Comparison of ENCODE assay signal across 20 cellular contexts in the genomic region with DNA sequence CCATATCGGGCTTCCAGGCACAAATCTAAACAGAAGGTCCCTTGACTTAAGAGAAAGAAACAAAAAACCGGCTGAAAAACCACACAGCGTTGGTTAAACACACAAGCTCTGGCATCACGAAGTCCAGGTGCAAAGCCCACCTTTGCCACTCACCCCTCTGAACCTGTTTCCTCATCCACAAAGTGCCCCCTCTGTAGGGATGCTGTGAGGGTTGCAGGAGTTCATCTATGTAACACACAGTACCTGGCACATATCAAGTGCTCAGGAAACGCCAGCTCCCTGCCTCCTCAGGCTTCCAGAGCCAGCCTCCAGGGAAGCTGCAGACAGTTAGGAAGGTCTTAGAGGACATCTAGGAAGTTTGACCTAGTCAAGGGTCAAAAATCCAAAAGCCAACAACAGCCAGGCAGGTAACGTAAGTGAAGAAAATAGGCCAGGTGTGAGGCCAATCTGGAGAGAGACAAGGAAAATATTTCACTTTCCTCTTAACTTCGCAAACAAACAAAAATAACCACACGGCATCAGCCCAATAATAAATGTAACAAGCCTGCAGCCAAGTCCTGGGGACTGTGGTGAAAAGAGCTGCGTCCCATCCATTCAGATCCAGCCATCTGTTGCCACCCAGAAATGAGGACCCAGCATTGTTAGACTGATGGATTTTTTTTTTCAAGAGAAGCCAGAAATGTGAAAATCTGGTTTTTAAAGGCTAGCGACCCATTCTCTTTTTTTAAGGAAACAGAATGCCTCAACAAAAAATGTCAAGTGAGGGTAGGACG. TPM values are rescaled to one million over a fixed set of nuclear protein-coding genes. Genes with fewer than 3 reads are reported as not detected.
DNase-seq lines count a peak whose midpoint lies in the region; ATAC-seq, FAIRE-seq and TF ChIP-seq lines count a peak whose summit lies in the region.
"Had no signal": no experiment of that assay in that cellular context is flagged by ENCODE, and none has a peak within 500 bp of the region (broad histone marks: within the 10 kb centered on the region; RNA-seq: fewer than 3 reads in every experiment).

No MANE protein-coding gene starts in this region.

- CTCF ChIA-PET in HepG2 (lab: Yijun Ruan, JAX; ENCODE audit: low intra/inter-chr PET ratio, low total read pairs), result interaction anchor here (0.7 to 0.9 kb wide), 2 partner anchors 30 kb away, joined by 3 read pairs; no protein-coding TSS in a partner anchor

- H3K23ac ChIP-seq in mesenchymal stem cell (ENCODE audit: low read length in 2 of 2), result no peak overlapping the region

- no peak overlapping the region for H2BK120ac ChIP-seq in mesenchymal stem cell (ENCODE audit: low read depth, low read length)

- peak; percentile 50 for ATAC-seq in HepG2
- no peak for ATAC-seq in right lobe of liver

- no peaks in the 10 kb centered on the region for H3K4me1 ChIP-seq in HepG2 (ENCODE audit: insufficient read depth, low read length)
- no peaks in the 10 kb centered on the region for H3K4me1 ChIP-seq in right lobe of liver
- no peaks in the 10 kb centered on the region for H3K4me1 ChIP-seq in mesenchymal stem cell (ENCODE audit: control insufficient read depth, insufficient read depth, low read depth, low read length)

- H4K20me1 ChIP-seq in HepG2 (ENCODE audit: insufficient read depth, low read length), result no peaks in the 10 kb centered on the region

- no peak; a peak in 1 of 4 replicates for TF ChIP-seq POLR2A in HepG2 (IDR thresholded peaks at IDR 0.05; ENCODE audit: insufficient read depth in 1 of 2, low read depth in 2 of 2, low read length in 2 of 2)
- TF ChIP-seq POLR2A in right lobe of liver (IDR thresholded peaks at IDR 0.05), result no peak
- TF ChIP-seq POLR2A in NB4 (IDR thresholded peaks at IDR 0.05; ENCODE audit: extremely low read depth, insufficient read length), result no peak

- FAIRE-seq in HepG2 (lab: Jason Lieb, UNC), result no peak
- FAIRE-seq: G401.6 had no signal

- H3K4ac ChIP-seq in mesenchymal stem cell (ENCODE audit: low read depth in 1 of 2, low read length in 2 of 2), result no peak overlapping the region

- 84% methylated on average over 11 of the region's 11 CpGs for WGBS in HepG2 (ENCODE audit: low lambda C conversion rate)
- WGBS in right lobe of liver (ENCODE audit: insufficient coverage, low coverage, low lambda C conversion rate, missing lambda C conversion rate), result 70% methylated on average over 7 of the region's 11 CpGs
- 100% methylated on average over 8 of the region's 11 CpGs for WGBS in mesenchymal stem cell

- TF ChIP-seq CTCF in HepG2 (CRISPR knock-in tag; IDR thresholded peaks at IDR 0.05), result peak; percentile 20
- TF ChIP-seq CTCF in right lobe of liver (IDR thresholded peaks at IDR 0.05), result no peak
- peak; percentile 23 for TF ChIP-seq CTCF in NB4 (IDR thresholded peaks at IDR 0.05; ENCODE audit: low read depth, low read length)
- no peak for TF ChIP-seq CTCF in progenitor cell of endocrine pancreas (IDR thresholded peaks at IDR 0.05; ENCODE audit: unreplicated experiment)
- TF ChIP-seq CTCF in GM13976 (IDR thresholded peaks at IDR 0.05; ENCODE audit: borderline replicate concordance, control extremely low read depth, extremely low read depth, insufficient read depth, missing control alignments), result no peak

- H3K9me3 ChIP-seq in HepG2 (ENCODE audit: low read length), result no peaks in the 10 kb centered on the region
- no peaks in the 10 kb centered on the region for H3K9me3 ChIP-seq in right lobe of liver
- H3K9me3 ChIP-seq in mesenchymal stem cell (ENCODE audit: control insufficient read depth, low read length), result no peaks in the 10 kb centered on the region

- H3K18ac ChIP-seq in mesenchymal stem cell (ENCODE audit: low read depth in 1 of 2, low read length in 2 of 2), result no peak overlapping the region

- H3K27ac Mint-ChIP-seq in progenitor cell of endocrine pancreas, result peak overlapping the region; percentile 91
- H3K27ac Mint-ChIP-seq: T-helper 1 cell treated with Interleukin-12 subunit alpha and Interleukin-12 subunit beta and Interleukin-4 antibody, amounts not matched to agents 30 μg/mL and 1 μg/mL, for 36 hours had no signal

- DNase-seq in HepG2 (ENCODE audit: low spot score) (no peak), right lobe of liver (no peak), NB4 (ENCODE audit: low read depth) (no peak), cerebellar cortex (ENCODE audit: low spot score) (peak; percentile 41), progenitor cell of endocrine pancreas (ENCODE audit: low spot score, unreplicated experiment) (no peak), mesenchymal stem cell (no peak), GM13976 (ENCODE audit: low spot score) (no peak), DMS53 treated with DMSO at 0.1 percent for 48 hours (lab: John Stamatoyannopoulos, UW; ENCODE audit: unreplicated experiment) (no peak)
- DNase-seq: CD8-positive, alpha-beta memory T cell; DMS79 treated with DMSO at 0.1 percent for 48 hours; KG1; NCI-H1436; NCI-H2081 treated with DMSO at 0.1 percent for 48 hours; NCI-H2227 treated with DMSO at 0.1 percent for 48 hours; NCI-H510A treated with DMSO at 0.1 percent for 48 hours; NCI-H774; RPMI8226; SIG-M5 had no signal

- H3K27me3 Mint-ChIP-seq in progenitor cell of endocrine pancreas, result no peaks in the 10 kb centered on the region
- H3K27me3 Mint-ChIP-seq: CD8-positive, alpha-beta memory T cell had no signal

- no peaks in the 10 kb centered on the region for H3K9me3 Mint-ChIP-seq in progenitor cell of endocrine pancreas (ENCODE audit: low read depth)
- H3K9me3 Mint-ChIP-seq: CD8-positive, alpha-beta memory T cell; T-helper 1 cell treated with Interleukin-12 subunit alpha and Interleukin-12 subunit beta and Interleukin-4 antibody, amounts not matched to agents 30 μg/mL and 1 μg/mL, for 36 hours had no signal

- TF ChIP-seq EP300 in HepG2 (IDR thresholded peaks at IDR 0.05; ENCODE audit: low read depth in 2 of 2, low read length in 2 of 2) (no peak), HepG2 (CRISPR knock-in tag; IDR thresholded peaks at IDR 0.05; ENCODE audit: borderline replicate concordance) (no peak)

- H3K4me1 Mint-ChIP-seq in progenitor cell of endocrine pancreas (ENCODE audit: low read depth), result no peaks in the 10 kb centered on the region
- H3K4me1 Mint-ChIP-seq: CD8-positive, alpha-beta memory T cell had no signal

- peaks cover 20 to 28% of the 10 kb centered on the region in 2 experiments for H3K36me3 ChIP-seq in HepG2 (replicated peaks in 1 of 2; ENCODE audit: control insufficient read depth in 1 of 2, insufficient read depth in 2 of 2, low read length in 2 of 2)
- H3K36me3 ChIP-seq in right lobe of liver, result peaks cover 0 to 44% (median 24%) of the 10 kb centered on the region in 4 donors
- peaks cover 54 to 58% of the 10 kb centered on the region in 2 experiments for H3K36me3 ChIP-seq in mesenchymal stem cell (ENCODE audit: control insufficient read depth in 1 of 2, insufficient read depth in 2 of 2, low read depth in 1 of 2, low read length in 2 of 2)

- H2AK5ac ChIP-seq in mesenchymal stem cell (ENCODE audit: low read length, severe bottlenecking), result no peak overlapping the region

- intact Hi-C loops in HepG2 (cut with micrococcal nuclease; ENCODE audit: unreplicated experiment) (no loop called here), right lobe of liver (cut with DNase I) (no loop called here)

- no peak overlapping the region for H3K14ac ChIP-seq in mesenchymal stem cell (ENCODE audit: low read length in 2 of 2)

- H2BK5ac ChIP-seq in mesenchymal stem cell (ENCODE audit: low read depth, low read length, poor library complexity, severe bottlenecking), result no peak overlapping the region

- H3K36me3 Mint-ChIP-seq in progenitor cell of endocrine pancreas (ENCODE audit: insufficient read depth), result peaks cover 10% of the 10 kb centered on the region

- in situ Hi-C loops in HepG2 (cut with HindIII; ENCODE audit: extremely low pct_ligation_motif_present, low pct_unique_long_range_greater_than_20kb) (no loop called here), GM13976 (cut with MboI; ENCODE audit: low sequenced_read_pairs, unreplicated experiment) (no loop called here)

- no peak overlapping the region for H2AFZ ChIP-seq in HepG2 (ENCODE audit: low read length)
- no peak overlapping the region for H2AFZ ChIP-seq in mesenchymal stem cell (ENCODE audit: low read depth, low read length)

- no peak for TF ChIP-seq RAD21 in HepG2 (CRISPR knock-in tag; IDR thresholded peaks at IDR 0.05)

- H3K4me3 Mint-ChIP-seq in progenitor cell of endocrine pancreas (ENCODE audit: low read depth), result no peak overlapping the region
- H3K4me3 Mint-ChIP-seq: CD8-positive, alpha-beta memory T cell; T-helper 1 cell treated with Interleukin-12 subunit alpha and Interleukin-12 subunit beta and Interleukin-4 antibody, amounts not matched to agents 30 μg/mL and 1 μg/mL, for 36 hours had no signal

- H3K27ac ChIP-seq in HepG2 (ENCODE audit: extremely low read length, insufficient read depth, low read length) (no peak overlapping the region), right lobe of liver (no peak overlapping the region), mesenchymal stem cell (ENCODE audit: low read length, poor library complexity, severe bottlenecking) (no peak overlapping the region)

- POLR2A ChIA-PET in HepG2 (lab: Yijun Ruan, JAX), result no interaction called here

- no peak overlapping the region for H3K4me2 ChIP-seq in HepG2 (ENCODE audit: low read depth, low read length)
- no peak overlapping the region for H3K4me2 ChIP-seq in mesenchymal stem cell (ENCODE audit: low read length, poor library complexity, severe bottlenecking)

- H3K9ac ChIP-seq in HepG2 (ENCODE audit: insufficient read depth, low read depth, low read length) (no peak overlapping the region), mesenchymal stem cell (ENCODE audit: low read length) (no peak overlapping the region)

- H3K4me3 ChIP-seq in HepG2 (replicated peaks in 1 of 3; ENCODE audit: insufficient read depth in 1 of 3, low read depth in 2 of 3, low read length in 3 of 3) (no peak overlapping the region), right lobe of liver (no peak overlapping the region), NB4 (ENCODE audit: low read depth, low read length) (no peak overlapping the region), mesenchymal stem cell (ENCODE audit: insufficient read depth in 1 of 2, low read depth in 1 of 2, low read length in 2 of 2) (no peak overlapping the region)

- no peak overlapping the region for H4K8ac ChIP-seq in mesenchymal stem cell (ENCODE audit: low read length)

- H2BK12ac ChIP-seq in mesenchymal stem cell (ENCODE audit: low read length in 2 of 2), result no peak overlapping the region

- no peak overlapping the region for H2BK15ac ChIP-seq in mesenchymal stem cell (ENCODE audit: low read depth, poor library complexity, severe bottlenecking)

- no peak overlapping the region for H4K91ac ChIP-seq in mesenchymal stem cell (ENCODE audit: low read length)

- peaks cover 25% of the 10 kb centered on the region for H3K79me1 ChIP-seq in mesenchymal stem cell (replicated peaks; ENCODE audit: low read length, poor library complexity, severe bottlenecking)

- H3K79me2 ChIP-seq in HepG2 (ENCODE audit: insufficient read depth, low read length), result no peaks in the 10 kb centered on the region

- H3K27me3 ChIP-seq in HepG2 (ENCODE audit: control insufficient read depth in 1 of 2, insufficient read depth in 2 of 2, low read length in 2 of 2), result no peaks in the 10 kb centered on the region
- no peaks in the 10 kb centered on the region for H3K27me3 ChIP-seq in right lobe of liver
- H3K27me3 ChIP-seq in mesenchymal stem cell (ENCODE audit: control insufficient read depth in 1 of 2, insufficient read depth in 1 of 2, low read length in 2 of 2), result no peaks in the 10 kb centered on the region

- BruUV-seq in HepG2 (replicated peaks; lab: Mats Ljungman, UMichigan), result no TSS peak

RNA-seq across cellular contexts. Expression of a gene that starts 10.0 kb away (rescaled TPM):
- total RNA-seq in HepG2 (2016; rRNA removed; fragmentation: Illumina TruSeq; extraction: Trizol), result 70.8 and 134 TPM in 2 replicates
- total RNA-seq in HepG2 (2016; cell fraction: cytosol; rRNA removed; fragmentation: Illumina TruSeq; extraction: Trizol; ENCODE audit: low read depth), result 55.9 and 57.5 TPM in 2 replicates
- total RNA-seq in HepG2 (2016; cell fraction: insoluble cytoplasmic fraction; rRNA removed; fragmentation: Illumina TruSeq; extraction: Trizol), result 61.8 and 132 TPM in 2 replicates
- total RNA-seq in HepG2 (2016; cell fraction: membrane; rRNA removed; fragmentation: Illumina TruSeq; extraction: Trizol), result 111 and 112 TPM in 2 replicates
- 125 and 150 TPM in 2 replicates for total RNA-seq in HepG2 (2016; cell fraction: nucleus; rRNA removed; fragmentation: Illumina TruSeq; extraction: Trizol)
- 185 and 212 TPM in 2 replicates for polyA plus RNA-seq in HepG2 (2011; rRNA removed)
- 168 and 179 TPM in 2 replicates for polyA plus RNA-seq in HepG2 (2011; cell fraction: cytosol; rRNA removed)
- polyA plus RNA-seq in HepG2 (2011; cell fraction: nucleus; rRNA removed), result 94.7 and 95.7 TPM in 2 replicates
- polyA plus RNA-seq in HepG2 (2012), result 187 and 197 TPM in 2 replicates
- polyA plus RNA-seq in HepG2 (2016; cell fraction: cytosol; fragmentation: Illumina TruSeq; extraction: Trizol; ENCODE audit: low read depth), result 130 and 136 TPM in 2 replicates
- 151 and 179 TPM in 2 replicates for polyA plus RNA-seq in HepG2 (2016; cell fraction: insoluble cytoplasmic fraction; fragmentation: Illumina TruSeq; extraction: Trizol; ENCODE audit: low read depth)
- polyA plus RNA-seq in HepG2 (2016; cell fraction: membrane; fragmentation: Illumina TruSeq; extraction: Trizol; ENCODE audit: low read depth), result 209 and 221 TPM in 2 replicates
- polyA plus RNA-seq in HepG2 (2016; cell fraction: nucleus; fragmentation: Illumina TruSeq; extraction: Trizol; ENCODE audit: insufficient read depth, low read depth), result 421 and 451 TPM in 2 replicates
- 143 and 261 TPM in 2 replicates for polyA minus RNA-seq in HepG2 (2011; rRNA and poly(A)+ RNA removed; ENCODE audit: low replicate concordance)
- 129 and 135 TPM in 2 replicates for polyA minus RNA-seq in HepG2 (2011; cell fraction: cytosol; rRNA and poly(A)+ RNA removed)
- 29.5 and 36.8 TPM in 2 replicates for polyA minus RNA-seq in HepG2 (2011; cell fraction: nucleus; rRNA and poly(A)+ RNA removed)
- total RNA-seq in right lobe of liver, result 10 to 100 TPM; 69.1 to 83.1 (median 77.1) TPM
- 207 and 213 TPM in 2 replicates for total RNA-seq in progenitor cell of endocrine pancreas
- polyA plus RNA-seq in mesenchymal stem cell (2013, experiment 1 of 2), result 602 TPM
- 596 TPM for polyA plus RNA-seq in mesenchymal stem cell (2013, experiment 2 of 2)

RNA-seq across cellular contexts. Expression of a gene that starts 12.1 kb away (rescaled TPM):
- total RNA-seq in HepG2 (2016; rRNA removed; fragmentation: Illumina TruSeq; extraction: Trizol) (0.02 TPM in 1 of 2 replicates, not detected in the other), right lobe of liver (under 1 TPM; 0.09 to 0.29 (median 0.22) TPM), progenitor cell of endocrine pancreas (0.22 and 0.34 TPM in 2 replicates)
- total RNA-seq in HepG2 (2016; cell fraction: cytosol; rRNA removed; fragmentation: Illumina TruSeq; extraction: Trizol; ENCODE audit: low read depth), result under 0.01 TPM in 1 of 2 replicates, not detected in the other
- total RNA-seq in HepG2 (2016; cell fraction: insoluble cytoplasmic fraction; rRNA removed; fragmentation: Illumina TruSeq; extraction: Trizol), result 0.04 TPM in 1 of 2 replicates, not detected in the other
- total RNA-seq in HepG2 (2016; cell fraction: membrane; rRNA removed; fragmentation: Illumina TruSeq; extraction: Trizol), result 0.03 and 0.06 TPM in 2 replicates
- 0.09 and 0.22 TPM in 2 replicates for total RNA-seq in HepG2 (2016; cell fraction: nucleus; rRNA removed; fragmentation: Illumina TruSeq; extraction: Trizol)
- 0.08 and 0.13 TPM in 2 replicates for polyA plus RNA-seq in HepG2 (2011; rRNA removed)
- 0.05 and 0.06 TPM in 2 replicates for polyA plus RNA-seq in HepG2 (2011; cell fraction: cytosol; rRNA removed)
- 0.43 and 0.61 TPM in 2 replicates for polyA plus RNA-seq in HepG2 (2011; cell fraction: nucleus; rRNA removed)
- polyA plus RNA-seq in HepG2 (2012), result 0.29 and 0.34 TPM in 2 replicates
- polyA plus RNA-seq in HepG2 (2016; cell fraction: cytosol; fragmentation: Illumina TruSeq; extraction: Trizol; ENCODE audit: low read depth), result 0.03 TPM in 2 replicates
- 0.05 and 0.13 TPM in 2 replicates for polyA plus RNA-seq in HepG2 (2016; cell fraction: insoluble cytoplasmic fraction; fragmentation: Illumina TruSeq; extraction: Trizol; ENCODE audit: low read depth)
- polyA plus RNA-seq in HepG2 (2016; cell fraction: membrane; fragmentation: Illumina TruSeq; extraction: Trizol; ENCODE audit: low read depth), result 0.07 TPM in 1 of 2 replicates, not detected in the other
- polyA plus RNA-seq in HepG2 (2016; cell fraction: nucleus; fragmentation: Illumina TruSeq; extraction: Trizol; ENCODE audit: insufficient read depth, low read depth), result 0.31 TPM in 2 replicates
- polyA minus RNA-seq in HepG2 (2011; rRNA and poly(A)+ RNA removed; ENCODE audit: low replicate concordance), result 0.40 and 0.44 TPM in 2 replicates
- 0.10 and 0.26 TPM in 2 replicates for polyA minus RNA-seq in HepG2 (2011; cell fraction: cytosol; rRNA and poly(A)+ RNA removed)
- 0.12 and 0.13 TPM in 2 replicates for polyA minus RNA-seq in HepG2 (2011; cell fraction: nucleus; rRNA and poly(A)+ RNA removed)
- 3.2 TPM for polyA plus RNA-seq in mesenchymal stem cell (2013, experiment 1 of 2)
- 2.7 TPM for polyA plus RNA-seq in mesenchymal stem cell (2013, experiment 2 of 2)

RNA-seq across cellular contexts. Expression of a gene that starts 17.2 kb away (rescaled TPM):
- not detected in 2 replicates for total RNA-seq in HepG2 (2016; rRNA removed; fragmentation: Illumina TruSeq; extraction: Trizol)
- not detected in 2 replicates for total RNA-seq in HepG2 (2016; cell fraction: cytosol; rRNA removed; fragmentation: Illumina TruSeq; extraction: Trizol; ENCODE audit: low read depth)
- not detected in 2 replicates for total RNA-seq in HepG2 (2016; cell fraction: insoluble cytoplasmic fraction; rRNA removed; fragmentation: Illumina TruSeq; extraction: Trizol)
- not detected in 2 replicates for total RNA-seq in HepG2 (2016; cell fraction: membrane; rRNA removed; fragmentation: Illumina TruSeq; extraction: Trizol)
- not detected in 2 replicates for total RNA-seq in HepG2 (2016; cell fraction: nucleus; rRNA removed; fragmentation: Illumina TruSeq; extraction: Trizol)
- polyA plus RNA-seq in HepG2 (2011; rRNA removed), result not detected in 2 replicates
- not detected in 2 replicates for polyA plus RNA-seq in HepG2 (2011; cell fraction: cytosol; rRNA removed)
- not detected in 2 replicates for polyA plus RNA-seq in HepG2 (2011; cell fraction: nucleus; rRNA removed)
- not detected in 2 replicates for polyA plus RNA-seq in HepG2 (2012)
- polyA plus RNA-seq in HepG2 (2016; cell fraction: cytosol; fragmentation: Illumina TruSeq; extraction: Trizol; ENCODE audit: low read depth), result not detected in 2 replicates
- polyA plus RNA-seq in HepG2 (2016; cell fraction: insoluble cytoplasmic fraction; fragmentation: Illumina TruSeq; extraction: Trizol; ENCODE audit: low read depth), result not detected in 2 replicates
- not detected in 2 replicates for polyA plus RNA-seq in HepG2 (2016; cell fraction: membrane; fragmentation: Illumina TruSeq; extraction: Trizol; ENCODE audit: low read depth)
- polyA plus RNA-seq in HepG2 (2016; cell fraction: nucleus; fragmentation: Illumina TruSeq; extraction: Trizol; ENCODE audit: insufficient read depth, low read depth), result not detected in 2 replicates
- polyA minus RNA-seq in HepG2 (2011; rRNA and poly(A)+ RNA removed; ENCODE audit: low replicate concordance), result 1.4 TPM in 1 of 2 replicates, not detected in the other
- polyA minus RNA-seq in HepG2 (2011; cell fraction: cytosol; rRNA and poly(A)+ RNA removed), result not detected in 2 replicates
- not detected in 2 replicates for polyA minus RNA-seq in HepG2 (2011; cell fraction: nucleus; rRNA and poly(A)+ RNA removed)
- total RNA-seq in right lobe of liver, result under 1 TPM in 1 of 6 experiments, not detected in 5; 0.80 TPM
- total RNA-seq in progenitor cell of endocrine pancreas, result not detected in 2 replicates
- polyA plus RNA-seq in mesenchymal stem cell (2013, experiment 1 of 2), result not detected
- polyA plus RNA-seq in mesenchymal stem cell (2013, experiment 2 of 2), result not detected
- total RNA-seq: CD8-positive, alpha-beta memory T cell had no signal
- polyA plus RNA-seq: CD8-positive, alpha-beta memory T cell had no signal

RNA-seq across cellular contexts. Expression of a gene that starts 17.6 kb away (rescaled TPM):
- total RNA-seq in HepG2 (2016; rRNA removed; fragmentation: Illumina TruSeq; extraction: Trizol) (4.7 and 7.7 TPM in 2 replicates), right lobe of liver (10 to 100 TPM in 3 of 6 experiments, 1 to 10 TPM in 3; 6.5 to 15.1 (median 9.8) TPM), progenitor cell of endocrine pancreas (9.5 and 10.3 TPM in 2 replicates)
- total RNA-seq in HepG2 (2016; cell fraction: cytosol; rRNA removed; fragmentation: Illumina TruSeq; extraction: Trizol; ENCODE audit: low read depth), result 6.3 and 6.6 TPM in 2 replicates
- total RNA-seq in HepG2 (2016; cell fraction: insoluble cytoplasmic fraction; rRNA removed; fragmentation: Illumina TruSeq; extraction: Trizol), result 5.2 and 7.2 TPM in 2 replicates
- 8.4 and 8.9 TPM in 2 replicates for total RNA-seq in HepG2 (2016; cell fraction: membrane; rRNA removed; fragmentation: Illumina TruSeq; extraction: Trizol)
- total RNA-seq in HepG2 (2016; cell fraction: nucleus; rRNA removed; fragmentation: Illumina TruSeq; extraction: Trizol), result 12.3 and 12.5 TPM in 2 replicates
- polyA plus RNA-seq in HepG2 (2011; rRNA removed), result 10.8 and 11.3 TPM in 2 replicates
- 4.8 and 6.8 TPM in 2 replicates for polyA plus RNA-seq in HepG2 (2011; cell fraction: cytosol; rRNA removed)
- 44.7 and 61.9 TPM in 2 replicates for polyA plus RNA-seq in HepG2 (2011; cell fraction: nucleus; rRNA removed)
- 6.3 and 8.2 TPM in 2 replicates for polyA plus RNA-seq in HepG2 (2012)
- 5.4 and 9.0 TPM in 2 replicates for polyA plus RNA-seq in HepG2 (2016; cell fraction: cytosol; fragmentation: Illumina TruSeq; extraction: Trizol; ENCODE audit: low read depth)
- 7.0 and 9.4 TPM in 2 replicates for polyA plus RNA-seq in HepG2 (2016; cell fraction: insoluble cytoplasmic fraction; fragmentation: Illumina TruSeq; extraction: Trizol; ENCODE audit: low read depth)
- polyA plus RNA-seq in HepG2 (2016; cell fraction: membrane; fragmentation: Illumina TruSeq; extraction: Trizol; ENCODE audit: low read depth), result 8.9 and 11.6 TPM in 2 replicates
- polyA plus RNA-seq in HepG2 (2016; cell fraction: nucleus; fragmentation: Illumina TruSeq; extraction: Trizol; ENCODE audit: insufficient read depth, low read depth), result 30.1 and 34.3 TPM in 2 replicates
- 13.7 and 18.8 TPM in 2 replicates for polyA minus RNA-seq in HepG2 (2011; rRNA and poly(A)+ RNA removed; ENCODE audit: low replicate concordance)
- polyA minus RNA-seq in HepG2 (2011; cell fraction: cytosol; rRNA and poly(A)+ RNA removed), result 10.2 and 11.4 TPM in 2 replicates
- polyA minus RNA-seq in HepG2 (2011; cell fraction: nucleus; rRNA and poly(A)+ RNA removed), result 10.4 and 12.7 TPM in 2 replicates
- polyA plus RNA-seq in mesenchymal stem cell (2013, experiment 1 of 2), result 3.7 TPM
- polyA plus RNA-seq in mesenchymal stem cell (2013, experiment 2 of 2), result 3.8 TPM

RNA-seq across cellular contexts. Expression of a gene that starts 56.0 kb away (rescaled TPM):
- total RNA-seq in HepG2 (2016; rRNA removed; fragmentation: Illumina TruSeq; extraction: Trizol), result 1.6 and 2.2 TPM in 2 replicates
- total RNA-seq in HepG2 (2016; cell fraction: cytosol; rRNA removed; fragmentation: Illumina TruSeq; extraction: Trizol; ENCODE audit: low read depth), result 2.2 and 3.4 TPM in 2 replicates
- total RNA-seq in HepG2 (2016; cell fraction: insoluble cytoplasmic fraction; rRNA removed; fragmentation: Illumina TruSeq; extraction: Trizol), result 2.7 and 3.2 TPM in 2 replicates
- total RNA-seq in HepG2 (2016; cell fraction: membrane; rRNA removed; fragmentation: Illumina TruSeq; extraction: Trizol), result 0.96 and 1.1 TPM in 2 replicates
- 3.0 and 4.7 TPM in 2 replicates for total RNA-seq in HepG2 (2016; cell fraction: nucleus; rRNA removed; fragmentation: Illumina TruSeq; extraction: Trizol)
- polyA plus RNA-seq in HepG2 (2011; rRNA removed), result 7.8 and 9.4 TPM in 2 replicates
- 10.0 and 10.8 TPM in 2 replicates for polyA plus RNA-seq in HepG2 (2011; cell fraction: cytosol; rRNA removed)
- 3.4 and 3.5 TPM in 2 replicates for polyA plus RNA-seq in HepG2 (2011; cell fraction: nucleus; rRNA removed)
- polyA plus RNA-seq in HepG2 (2012), result 4.8 and 7.1 TPM in 2 replicates
- 4.6 and 4.7 TPM in 2 replicates for polyA plus RNA-seq in HepG2 (2016; cell fraction: cytosol; fragmentation: Illumina TruSeq; extraction: Trizol; ENCODE audit: low read depth)
- polyA plus RNA-seq in HepG2 (2016; cell fraction: insoluble cytoplasmic fraction; fragmentation: Illumina TruSeq; extraction: Trizol; ENCODE audit: low read depth), result 1.7 and 2.4 TPM in 2 replicates
- polyA plus RNA-seq in HepG2 (2016; cell fraction: membrane; fragmentation: Illumina TruSeq; extraction: Trizol; ENCODE audit: low read depth), result 3.2 and 3.6 TPM in 2 replicates
- polyA plus RNA-seq in HepG2 (2016; cell fraction: nucleus; fragmentation: Illumina TruSeq; extraction: Trizol; ENCODE audit: insufficient read depth, low read depth), result 7.0 TPM in 2 replicates
- 11.4 and 319 TPM in 2 replicates for polyA minus RNA-seq in HepG2 (2011; rRNA and poly(A)+ RNA removed; ENCODE audit: low replicate concordance)
- polyA minus RNA-seq in HepG2 (2011; cell fraction: cytosol; rRNA and poly(A)+ RNA removed), result 2.8 and 3.1 TPM in 2 replicates
- polyA minus RNA-seq in HepG2 (2011; cell fraction: nucleus; rRNA and poly(A)+ RNA removed), result 2.0 and 4.0 TPM in 2 replicates
- total RNA-seq in right lobe of liver, result 10 to 100 TPM in 1 of 6 experiments, 1 to 10 TPM in 5; 2.8 to 14.2 (median 5.6) TPM
- total RNA-seq in progenitor cell of endocrine pancreas, result 2.9 and 3.8 TPM in 2 replicates
- polyA plus RNA-seq in mesenchymal stem cell (2013, experiment 1 of 2), result 450 TPM
- 450 TPM for polyA plus RNA-seq in mesenchymal stem cell (2013, experiment 2 of 2)

Comparison
In these comparisons a context has a peak if more than half of its experiments do, and no peak if none do; other contexts are left out.
1. CTCF ChIP-seq: peak in HepG2 (single experiment) and NB4 (single experiment); none in right lobe of liver (0 of 4), progenitor cell of endocrine pancreas (single experiment) and GM13976 (single experiment).